ENCODE assay signal across 9 cellular contexts in the genomic region with DNA sequence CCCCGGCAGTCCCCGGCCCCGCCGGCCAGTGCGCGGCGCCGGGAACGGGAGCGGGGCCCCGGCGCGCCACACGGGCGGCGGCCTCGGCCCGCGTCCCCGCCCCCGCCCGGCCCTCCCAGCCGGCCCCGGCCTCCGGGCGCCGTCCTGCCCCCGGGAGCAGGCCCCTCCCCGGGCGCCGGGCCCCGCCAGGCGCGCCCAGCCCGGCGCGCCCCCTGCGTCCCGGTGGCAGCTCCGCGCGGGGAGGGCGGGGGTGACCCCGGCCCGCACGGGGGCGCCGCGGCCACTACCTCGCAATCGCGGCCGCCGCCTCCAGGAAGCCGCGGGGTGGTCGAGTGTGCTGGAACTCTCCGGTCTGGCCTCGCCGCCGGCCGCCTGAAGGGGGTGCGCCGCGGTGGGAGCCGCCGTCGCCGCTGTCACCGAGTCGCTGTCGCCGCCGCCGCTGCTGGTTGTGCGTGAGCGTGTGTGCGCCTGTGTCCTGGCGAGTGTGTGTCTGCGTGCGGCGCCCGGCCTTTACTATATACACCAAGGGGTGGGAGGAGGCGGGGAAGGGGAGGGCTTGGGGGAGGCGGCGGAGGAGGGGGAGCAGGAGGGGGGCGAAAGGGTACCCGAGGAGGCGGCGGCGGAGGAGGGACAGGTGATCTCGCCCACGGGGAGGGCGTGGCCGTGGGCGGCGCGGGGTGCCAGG. TPM values are rescaled to one million over a fixed set of nuclear protein-coding genes. Genes with fewer than 3 reads are reported as not detected.
A peak's percentile ranks its signal among the peaks of the same experiment; 100 is the strongest.
DNase-seq lines count a peak whose midpoint lies in the region; ATAC-seq, FAIRE-seq and TF ChIP-seq lines count a peak whose summit lies in the region.
"Had no signal": no experiment of that assay in that cellular context is flagged by ENCODE, and none has a peak within 500 bp of the region (broad histone marks: within the 10 kb centered on the region; RNA-seq: fewer than 3 reads in every experiment).

RAI2 (minus strand) TSS at position 488 of the 685 bp plus-strand sequence. CDS start 59,288 bp downstream, outside the sequence.

- H3K4me1 ChIP-seq in gastroesophageal sphincter (peaks cover 0 to 10% (median 0%) of the 10 kb centered on the region in 3 donors), pancreas (no peaks in the 10 kb centered on the region)

- peaks cover 36% of the 10 kb centered on the region for H3K27me3 Mint-ChIP-seq in activated CD4-positive, alpha-beta memory T cell treated with anti-CD3 and anti-CD28 coated beads for 36 hours
- peaks cover 41% of the 10 kb centered on the region for H3K27me3 Mint-ChIP-seq in activated CD4-positive, alpha-beta memory T cell treated with anti-CD3 and anti-CD28 coated beads, Interleukin-2, amount 10 ng/mL, durations not matched to agents 7 days and 5 days

- peak; percentile 16 for DNase-seq in activated CD4-positive, alpha-beta memory T cell treated with anti-CD3 and anti-CD28 coated beads for 36 hours
- no peak for DNase-seq in activated CD4-positive, alpha-beta memory T cell treated with anti-CD3 and anti-CD28 coated beads, Interleukin-2, amount 10 ng/mL, durations not matched to agents 7 days and 5 days
- DNase-seq in activated T-cell treated with anti-CD3 and anti-CD28 coated beads for 4 hours (peak; percentile 27), pancreas (peak; percentile 44 to 77 (median 58)), NCI-H128 (lab: John Stamatoyannopoulos, UW; ENCODE audit: unreplicated experiment) (no peak)

- no peak for TF ChIP-seq EP300 in gastroesophageal sphincter (IDR thresholded peaks at IDR 0.05)

- no peak within 1 kb of the TSS for H3K27ac Mint-ChIP-seq in activated CD4-positive, alpha-beta memory T cell treated with anti-CD3 and anti-CD28 coated beads for 36 hours
- H3K27ac Mint-ChIP-seq in activated CD4-positive, alpha-beta memory T cell treated with anti-CD3 and anti-CD28 coated beads, Interleukin-2, amount 10 ng/mL, durations not matched to agents 7 days and 5 days, result no peak within 1 kb of the TSS

- TF ChIP-seq POLR2A in gastroesophageal sphincter (IDR thresholded peaks at IDR 0.05), result peak; percentile 16 to 45

- POLR2A ChIA-PET in activated CD4-positive, alpha-beta memory T cell treated with anti-CD3 and anti-CD28 coated beads for 36 hours (lab: Charles Lee), result no interaction called here
- POLR2A ChIA-PET in activated CD4-positive, alpha-beta memory T cell treated with anti-CD3 and anti-CD28 coated beads, Interleukin-2, amount 10 ng/mL, durations not matched to agents 7 days and 5 days (lab: Charles Lee), result no interaction called here

- no peak for FAIRE-seq in pancreas (lab: Jason Lieb, UNC)
- FAIRE-seq: G401.6 had no signal

- CTCF ChIA-PET in activated CD4-positive, alpha-beta memory T cell treated with anti-CD3 and anti-CD28 coated beads for 36 hours (lab: Charles Lee), result no interaction called here
- CTCF ChIA-PET in activated CD4-positive, alpha-beta memory T cell treated with anti-CD3 and anti-CD28 coated beads, Interleukin-2, amount 10 ng/mL, durations not matched to agents 7 days and 5 days (lab: Charles Lee), result no interaction called here

- WGBS in gastroesophageal sphincter (ENCODE audit: low coverage in 1 of 2), 2 donors, result no CpG with 5 or more reads among the region's 98 CpGs
- WGBS in pancreas, 2 donors, result 1 to 24% methylated on average over 30 to 95 of the region's 98 CpGs

- H3K27ac ChIP-seq in gastroesophageal sphincter (peak within 1 kb of the TSS; percentile 75 to 82 (median 76)), pancreas (peak within 1 kb of the TSS; percentile 17 to 58 (median 44))

- no peaks in the 10 kb centered on the region for H3K9me3 Mint-ChIP-seq in activated CD4-positive, alpha-beta memory T cell treated with anti-CD3 and anti-CD28 coated beads for 36 hours
- no peaks in the 10 kb centered on the region for H3K9me3 Mint-ChIP-seq in activated CD4-positive, alpha-beta memory T cell treated with anti-CD3 and anti-CD28 coated beads, Interleukin-2, amount 10 ng/mL, durations not matched to agents 7 days and 5 days

- H3K4me3 ChIP-seq in gastroesophageal sphincter, result peak within 1 kb of the TSS; percentile 71 to 100
- peak within 1 kb of the TSS; percentile 34 to 57 (median 52) for H3K4me3 ChIP-seq in pancreas

- H3K27me3 ChIP-seq in gastroesophageal sphincter, result no peaks in the 10 kb centered on the region
- no peaks in the 10 kb centered on the region for H3K27me3 ChIP-seq in pancreas

- ATAC-seq in gastroesophageal sphincter (peak; percentile 65), pancreas (peak; percentile 53 to 79 (median 67)), GM18873 (IDR thresholded peaks at IDR 0.05; ENCODE audit: low FRiP score, unreplicated experiment) (no peak), GM21576 (IDR thresholded peaks at IDR 0.05; ENCODE audit: unreplicated experiment) (no peak)

- peaks cover 5% of the 10 kb centered on the region for H3K4me1 Mint-ChIP-seq in activated CD4-positive, alpha-beta memory T cell treated with anti-CD3 and anti-CD28 coated beads for 36 hours (ENCODE audit: low read depth)
- H3K4me1 Mint-ChIP-seq in activated CD4-positive, alpha-beta memory T cell treated with anti-CD3 and anti-CD28 coated beads, Interleukin-2, amount 10 ng/mL, durations not matched to agents 7 days and 5 days, result peaks cover 4% of the 10 kb centered on the region

- H3K36me3 ChIP-seq in gastroesophageal sphincter, result no peaks in the 10 kb centered on the region
- no peaks in the 10 kb centered on the region for H3K36me3 ChIP-seq in pancreas

- peak within 1 kb of the TSS; percentile 68 for H3K4me3 Mint-ChIP-seq in activated CD4-positive, alpha-beta memory T cell treated with anti-CD3 and anti-CD28 coated beads for 36 hours
- no peak within 1 kb of the TSS for H3K4me3 Mint-ChIP-seq in activated CD4-positive, alpha-beta memory T cell treated with anti-CD3 and anti-CD28 coated beads, Interleukin-2, amount 10 ng/mL, durations not matched to agents 7 days and 5 days

- H3K36me3 Mint-ChIP-seq in activated CD4-positive, alpha-beta memory T cell treated with anti-CD3 and anti-CD28 coated beads for 36 hours, result no peaks in the 10 kb centered on the region
- H3K36me3 Mint-ChIP-seq in activated CD4-positive, alpha-beta memory T cell treated with anti-CD3 and anti-CD28 coated beads, Interleukin-2, amount 10 ng/mL, durations not matched to agents 7 days and 5 days (ENCODE audit: low read depth), result no peaks in the 10 kb centered on the region

- TF ChIP-seq CTCF in gastroesophageal sphincter (IDR thresholded peaks at IDR 0.05), result no peak
- TF ChIP-seq CTCF in pancreas (IDR thresholded peaks at IDR 0.05), result no peak

- no peaks in the 10 kb centered on the region for H3K9me3 ChIP-seq in gastroesophageal sphincter
- no peaks in the 10 kb centered on the region for H3K9me3 ChIP-seq in pancreas

- intact Hi-C loops in activated CD4-positive, alpha-beta memory T cell treated with anti-CD3 and anti-CD28 coated beads for 36 hours (cut with micrococcal nuclease), result no loop called here
- intact Hi-C loops in pancreas (cut with DNase I), result loop anchor here in 1 of 3 donors (10.0 kb wide), 1 partner anchor 384 kb away; no protein-coding TSS in a partner anchor

RNA-seq across cellular contexts. Expression of gene RAI2, which starts in this region (rescaled TPM):
- under 1 TPM; 0.39 to 0.43 TPM for total RNA-seq in activated CD4-positive, alpha-beta memory T cell treated with anti-CD3 and anti-CD28 coated beads for 36 hours
- total RNA-seq in activated CD4-positive, alpha-beta memory T cell treated with anti-CD3 and anti-CD28 coated beads, Interleukin-2, amount 10 ng/mL, durations not matched to agents 7 days and 5 days, result not detected
- total RNA-seq in gastroesophageal sphincter, result 10 to 100 TPM; 21.7 to 35.4 (median 26.8) TPM
- total RNA-seq in pancreas, result 10 to 100 TPM in 1 of 6 donors, 1 to 10 TPM in 5; 5.2 to 11.8 (median 6.1) TPM
- polyA plus RNA-seq in pancreas, result 10 to 100 TPM in 1 of 2 donors, 1 to 10 TPM in 1; 8.1 to 14.7 TPM

Comparison
In these comparisons a context has a peak if more than half of its experiments do, and no peak if none do; other contexts are left out.
1. RNA of gene RAI2 (total RNA-seq): 21.7 to 35.4 TPM in gastroesophageal sphincter and 5.2 to 11.8 TPM in pancreas; 0.39 to 0.43 TPM in activated CD4-positive, alpha-beta memory T cell treated with anti-CD3 and anti-CD28 coated beads for 36 hours and not detected in activated CD4-positive, alpha-beta memory T cell treated with anti-CD3 and anti-CD28 coated beads, Interleukin-2, amount 10 ng/mL, durations not matched to agents 7 days and 5 days; every median in the first group is over 4 times any median in the second.
2. Peak in DNase-seq in activated CD4-positive, alpha-beta memory T cell treated with anti-CD3 and anti-CD28 coated beads for 36 hours; RNA of the gene not detected or under 1 TPM.
3. DNase-seq: peak in activated T-cell treated with anti-CD3 and anti-CD28 coated beads for 4 hours (single experiment) and pancreas (6 of 6); none in activated CD4-positive, alpha-beta memory T cell treated with anti-CD3 and anti-CD28 coated beads, Interleukin-2, amount 10 ng/mL, durations not matched to agents 7 days and 5 days (single experiment) and NCI-H128 (single experiment).
4. ATAC-seq: peak in gastroesophageal sphincter (single experiment) and pancreas (4 of 4); none in GM18873 (single experiment) and GM21576 (single experiment).